In the genomic region with DNA sequence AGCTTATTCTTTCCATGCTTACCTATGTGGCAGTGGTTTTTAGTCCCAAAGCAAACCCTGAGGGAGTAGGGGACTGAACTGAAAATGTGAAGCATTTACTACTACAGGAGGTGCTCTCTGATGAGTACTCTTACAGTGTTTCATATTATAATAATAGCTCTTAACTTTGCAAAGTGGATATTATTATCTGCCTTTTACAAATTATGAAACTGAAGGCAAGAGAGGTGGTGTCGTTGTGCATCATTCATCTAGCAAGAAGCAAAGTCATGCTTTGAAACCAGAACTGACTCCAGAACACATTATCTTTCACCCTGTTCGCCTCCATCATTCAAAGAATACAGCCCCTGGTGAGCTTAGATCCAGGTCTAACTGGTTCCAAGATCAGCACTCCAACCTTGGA, we compare ENCODE assay signal across 32 cellular contexts. TPM values are rescaled to one million over a fixed set of nuclear protein-coding genes. Genes with fewer than 3 reads are reported as not detected.
"Had no signal": no experiment of that assay in that cellular context is flagged by ENCODE, and none has a peak within 500 bp of the region (broad histone marks: within the 10 kb centered on the region; RNA-seq: fewer than 3 reads in every experiment).

No MANE protein-coding gene starts in this region.

- FAIRE-seq: bronchial epithelial cell, kidney, TTC549, urothelium cell line had no signal

- H3K9me3 ChIP-seq: neutrophil, right lobe of liver, thoracic aorta had no signal

- H3K27me3 ChIP-seq: right lobe of liver had no signal

- H3K27ac ChIP-seq: neutrophil, right lobe of liver, skin epidermis, thoracic aorta, VCaP had no signal

- H3K36me3 ChIP-seq: neutrophil, right lobe of liver, thoracic aorta had no signal

- ATAC-seq: activated CD8-positive, alpha-beta memory T cell treated with anti-CD3 and anti-CD28 coated beads, Interleukin-2, amount 10 ng/mL, durations not matched to agents 7 days and 5 days; activated CD8-positive, alpha-beta T cell treated with anti-CD3 and anti-CD28 coated beads, Interleukin-2, amount 10 ng/mL, durations not matched to agents 7 days and 5 days; activated naive CD4-positive, alpha-beta T cell treated with anti-CD3 and anti-CD28 coated beads, Interleukin-2, amount 50 U/mL, for 72 hours; esophagus mucosa; left colon; right lobe of liver had no signal

- H3K4me3 ChIP-seq: right lobe of liver, skin epidermis, thoracic aorta had no signal

- DNase-seq: activated CD4-positive, alpha-beta T cell treated with anti-CD3 and anti-CD28 coated beads, Interleukin-2, amount 50 U/mL, for 1 hour; activated CD8-positive, alpha-beta memory T cell treated with anti-CD3 and anti-CD28 coated beads, Interleukin-2, amount 10 ng/mL, durations not matched to agents 7 days and 5 days; activated CD8-positive, alpha-beta T cell treated with anti-CD3 and anti-CD28 coated beads, Interleukin-2, amount 10 ng/mL, durations not matched to agents 7 days and 5 days; activated naive CD4-positive, alpha-beta T cell; activated T-cell treated with anti-CD3 and anti-CD28 coated beads, Interleukin-2, amount 50 U/mL, for 72 hours; anterior cingulate cortex; endodermal cell; foreskin fibroblast; head of caudate nucleus; hypothalamus; immature natural killer cell; kidney; left colon; naive B cell; nephron progenitor cell; right lobe of liver; stimulated activated CD4-positive, alpha-beta T cell treated with anti-CD3 and anti-CD28 coated beads, Interleukin-12 subunit alpha, Interleukin-12 subunit beta, amount 100 ng/mL, for 4 hours; stimulated activated CD4-positive, alpha-beta T cell treated with anti-CD3 and anti-CD28 coated beads, Interleukin-4, amount 100 ng/mL, for 1 hour; trophoblast cell had no signal

RNA-seq across cellular contexts. Expression of gene KCNH6, which starts 8.2 kb away (rescaled TPM):
- total RNA-seq: activated CD8-positive, alpha-beta memory T cell treated with anti-CD3 and anti-CD28 coated beads, Interleukin-2, amount 10 ng/mL, durations not matched to agents 7 days and 5 days; activated CD8-positive, alpha-beta T cell treated with anti-CD3 and anti-CD28 coated beads, Interleukin-2, amount 10 ng/mL, durations not matched to agents 7 days and 5 days; activated T-cell treated with anti-CD3 and anti-CD28 coated beads, Interleukin-2, amount 50 U/mL, for 72 hours; bronchial epithelial cell; esophagus mucosa; mesothelial cell of epicardium; osteocyte; posterior vena cava; right lobe of liver; subcutaneous adipose tissue; thoracic aorta had no signal
- polyA plus RNA-seq: immature natural killer cell had no signal

RNA-seq across cellular contexts. Expression of gene ACE, which starts 38.1 kb away (rescaled TPM):
- total RNA-seq: bronchial epithelial cell had no signal
